ENCODE assay signal across 22 cellular contexts in genomic region chr22:20604776-20605221, GRCh38.
"Had no signal": no experiment of that assay in that cellular context is flagged by ENCODE, and none has a peak within 500 bp of the region (broad histone marks: within the 10 kb centered on the region; RNA-seq: fewer than 3 reads in every experiment).

No MANE protein-coding gene starts in this region.

- FAIRE-seq: colon had no signal

- H3K27me3 ChIP-seq: vagina had no signal

- DNase-seq: activated CD4-positive, alpha-beta T cell treated with anti-CD3 and anti-CD28 coated beads for 36 hours; activated CD8-positive, alpha-beta memory T cell treated with anti-CD3 and anti-CD28 coated beads, Interleukin-2, amount 50 U/mL, for 4 hours; activated CD8-positive, alpha-beta T cell treated with anti-CD3 and anti-CD28 coated beads, Interleukin-2, amount 10 ng/mL, durations not matched to agents 7 days and 5 days; activated effector memory CD4-positive, alpha-beta T cell treated with anti-CD3 and anti-CD28 coated beads, Interleukin-2, amount 50 U/mL, for 16 hours; activated T-cell treated with anti-CD3 and anti-CD28 coated beads, Interleukin-2, amount 50 U/mL, for 48 hours; hippocampal formation; left ventricle myocardium inferior; mucosa of descending colon; natural killer cell; nucleus accumbens; stimulated activated CD4-positive, alpha-beta T cell treated with anti-CD3 and anti-CD28 coated beads, Interleukin-15, amount 100 ng/mL, for 24 hours; stimulated activated CD4-positive, alpha-beta T cell treated with anti-CD3 and anti-CD28 coated beads, Interleukin-4, amount 100 ng/mL, for 1 hour; stimulated activated naive CD4-positive, alpha-beta T cell treated with Interleukin-2 at 50 U/mL for 16 hours; substantia nigra had no signal

- H3K9me3 ChIP-seq: left ventricle myocardium inferior, mucosa of descending colon, tibial nerve, vagina had no signal

- H3K4me3 Mint-ChIP-seq: activated CD4-positive, alpha-beta T cell treated with anti-CD3 and anti-CD28 coated beads for 36 hours; activated CD8-positive, alpha-beta T cell treated with anti-CD3 and anti-CD28 coated beads, Interleukin-2, amount 10 ng/mL, durations not matched to agents 7 days and 5 days; memory B cell; natural killer cell had no signal

- H3K27me3 Mint-ChIP-seq: activated CD4-positive, alpha-beta T cell treated with anti-CD3 and anti-CD28 coated beads for 36 hours had no signal

- H3K9me3 Mint-ChIP-seq: activated naive CD4-positive, alpha-beta T cell treated with anti-CD3 and anti-CD28 coated beads, Interleukin-2, amount 50 U/mL, for 72 hours; memory B cell; natural killer cell had no signal

- H3K4me3 ChIP-seq: left ventricle myocardium inferior, mucosa of descending colon, skin epidermis, tibial nerve, vagina had no signal

- H3K27ac Mint-ChIP-seq: activated CD4-positive, alpha-beta T cell treated with anti-CD3 and anti-CD28 coated beads for 36 hours; activated CD8-positive, alpha-beta T cell treated with anti-CD3 and anti-CD28 coated beads, Interleukin-2, amount 10 ng/mL, durations not matched to agents 7 days and 5 days; memory B cell; natural killer cell had no signal

- H3K27ac ChIP-seq: left ventricle myocardium inferior, skin epidermis, tibial nerve, vagina, VCaP had no signal

- ATAC-seq: activated CD4-positive, alpha-beta T cell treated with anti-CD3 and anti-CD28 coated beads for 36 hours; activated CD8-positive, alpha-beta T cell treated with anti-CD3 and anti-CD28 coated beads, Interleukin-2, amount 10 ng/mL, durations not matched to agents 7 days and 5 days; activated naive CD4-positive, alpha-beta T cell treated with anti-CD3 and anti-CD28 coated beads, Interleukin-2, amount 50 U/mL, for 72 hours; esophagus mucosa; mucosa of descending colon; natural killer cell had no signal

- H3K4me1 ChIP-seq: left ventricle myocardium inferior, tibial nerve had no signal

- H3K36me3 Mint-ChIP-seq: activated naive CD4-positive, alpha-beta T cell treated with anti-CD3 and anti-CD28 coated beads, Interleukin-2, amount 50 U/mL, for 72 hours; memory B cell; natural killer cell had no signal

- H3K36me3 ChIP-seq: left ventricle myocardium inferior, tibial nerve, vagina had no signal
